In the genomic region with DNA sequence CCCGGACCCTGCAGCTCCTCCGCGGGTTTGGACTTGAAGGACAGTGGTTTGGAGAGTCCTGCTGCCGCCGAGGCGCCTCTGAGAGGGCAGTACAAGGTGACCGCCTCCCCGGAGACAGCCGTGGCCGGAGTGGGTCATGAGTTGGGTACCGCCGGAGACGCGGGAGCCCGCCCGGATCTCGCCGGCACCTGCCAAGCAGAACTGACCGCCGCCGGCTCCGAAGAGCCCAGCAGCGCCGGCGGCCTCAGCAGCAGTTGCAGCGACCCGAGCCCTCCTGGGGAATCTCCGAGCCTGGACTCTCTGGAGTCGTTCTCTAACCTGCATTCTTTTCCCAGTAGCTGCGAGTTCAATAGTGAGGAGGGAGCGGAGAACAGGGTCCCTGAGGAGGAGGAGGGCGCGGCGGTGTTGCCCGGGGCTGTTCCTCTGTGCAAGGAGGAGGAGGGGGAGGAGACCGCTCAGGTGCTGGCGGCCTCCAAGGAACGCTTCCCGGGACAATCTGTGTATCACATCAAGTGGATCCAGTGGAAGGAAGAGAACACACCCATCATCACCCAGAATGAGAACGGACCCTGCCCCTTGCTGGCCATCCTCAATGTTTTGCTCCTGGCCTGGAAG, we compare ENCODE assay signal across 8 cellular contexts. TPM values are rescaled to one million over a fixed set of nuclear protein-coding genes. Genes with fewer than 3 reads are reported as not detected.
DNase-seq lines count a peak whose midpoint lies in the region; ATAC-seq, FAIRE-seq and TF ChIP-seq lines count a peak whose summit lies in the region.

No MANE protein-coding gene starts in this region.

- peaks cover 10% of the 10 kb centered on the region for H3F3A ChIP-seq in SK-N-SH (replicated peaks; ENCODE audit: insufficient read depth)

- H3K9me3 ChIP-seq in SK-N-SH, result no peaks in the 10 kb centered on the region
- H3K9me3 ChIP-seq in kidney (ENCODE audit: control insufficient read depth in 1 of 2, low read length in 2 of 2), result no peaks in the 10 kb centered on the region

- H3K27ac ChIP-seq in SK-N-SH (ENCODE audit: low read depth in 2 of 2, low read length in 1 of 2), result peak overlapping the region; percentile 91 to 94
- H3K27ac ChIP-seq in kidney (ENCODE audit: low read depth in 2 of 2, low read length in 2 of 2), result peak overlapping the region; percentile 97 to 99

- no peaks in the 10 kb centered on the region for H3K27me3 ChIP-seq in SK-N-SH (ENCODE audit: insufficient read depth)

- 0 out of 2 replicates have a peak, but pooled peaks cover 4% of the 10 kb centered on the region for H4K20me1 ChIP-seq in SK-N-SH (ENCODE audit: insufficient read depth)

- DNase-seq in AG10803 (ENCODE audit: low read depth), result no peak
- no peak for DNase-seq in SK-N-SH
- DNase-seq in cardiac fibroblast (ENCODE audit: low read depth in 2 of 2), result peak in 1 of 2 donors; percentile 12
- peak; percentile 91 for DNase-seq in kidney
- peak; percentile 11 for DNase-seq in stimulated activated CD4-positive, alpha-beta T cell treated with anti-CD3 and anti-CD28 coated beads, Interleukin-1b, Interleukin-23, amount 100 ng/mL, for 48 hours
- DNase-seq in NK-92 (lab: John Stamatoyannopoulos, UW; ENCODE audit: unreplicated experiment), result no peak

- intact Hi-C loops in kidney (cut with DNase I), result no loop called here

- no peaks in the 10 kb centered on the region for H3K9me2 ChIP-seq in SK-N-SH

- H3K36me3 ChIP-seq in SK-N-SH (replicated peaks in 1 of 2; ENCODE audit: control insufficient read depth in 1 of 2, insufficient read depth in 2 of 2, low read length in 1 of 2) (no peaks in the 10 kb centered on the region), kidney (ENCODE audit: control insufficient read depth in 1 of 2, insufficient read depth in 2 of 2, low read length in 2 of 2) (no peaks in the 10 kb centered on the region)

- ATAC-seq in GM19043 (IDR thresholded peaks at IDR 0.05; ENCODE audit: low read depth, unreplicated experiment) (peak; percentile 3), HG03196 (IDR thresholded peaks at IDR 0.05; ENCODE audit: unreplicated experiment) (peak; percentile 15)

- TF ChIP-seq CTCF in AG10803 (conservative IDR thresholded peaks at IDR 0.05; ENCODE audit: low read length) (peak; percentile 4; the same call in 1 of the 2 replicates), SK-N-SH (IDR thresholded peaks at IDR 0.05) (no peak; the same call in 1 of the 2 replicates), cardiac fibroblast (IDR thresholded peaks at IDR 0.05; ENCODE audit: low read depth, low read length) (no peak), kidney (IDR thresholded peaks at IDR 0.05; ENCODE audit: borderline replicate concordance, extremely low read depth, insufficient read depth) (no peak)

- CTCF ChIA-PET in SK-N-SH (lab: Yijun Ruan, JAX), result interaction anchor here (1.0 to 3.4 kb wide), 10 partner anchors 12 to 543 kb away, joined by 3 to 15 read pairs (median 4); a partner anchor contains a TSS

- peak overlapping the region; percentile 84 for H3K9ac ChIP-seq in SK-N-SH
- H3K9ac ChIP-seq in kidney (ENCODE audit: low read length in 2 of 2), result peak overlapping the region; percentile 68 to 96

- H2AFZ ChIP-seq in SK-N-SH (ENCODE audit: low read depth), result peak overlapping the region; percentile 93

- H3K4me1 ChIP-seq in SK-N-SH (ENCODE audit: control insufficient read depth in 1 of 2, insufficient read depth in 2 of 2, low read depth in 1 of 2, low read length in 1 of 2) (peaks cover 2 to 7% of the 10 kb centered on the region in 2 experiments; a peak in 3 of 4 replicates), kidney (ENCODE audit: control insufficient read depth in 1 of 2, insufficient read depth in 1 of 2, low read depth in 1 of 2, low read length in 2 of 2) (peaks cover 9 to 13% of the 10 kb centered on the region in 2 donors)

- TF ChIP-seq EP300 in SK-N-SH (IDR thresholded peaks at IDR 0.05; ENCODE audit: borderline replicate concordance in 1 of 2, low read depth in 1 of 2, low read length in 1 of 2), result no peak

- 1% methylated on average over 24 of the region's 40 CpGs for WGBS in SK-N-SH (ENCODE audit: low lambda C conversion rate)

- peak overlapping the region; percentile 96 for H3K4me3 ChIP-seq in AG10803 (ENCODE audit: low read length)
- peak overlapping the region; percentile 95 for H3K4me3 ChIP-seq in SK-N-SH (ENCODE audit: low read depth in 2 of 2, low read length in 1 of 2)
- peak overlapping the region; percentile 85 to 94 for H3K4me3 ChIP-seq in cardiac fibroblast (replicated peaks in 1 of 2; ENCODE audit: low read depth in 2 of 2, low read length in 2 of 2)
- peak overlapping the region; percentile 88 to 94 for H3K4me3 ChIP-seq in kidney (ENCODE audit: low read length in 2 of 2)

- H3K4me2 ChIP-seq in SK-N-SH, result peak overlapping the region; percentile 85

- peaks cover 43% of the 10 kb centered on the region for H3K79me2 ChIP-seq in SK-N-SH (ENCODE audit: insufficient read depth)

- TF ChIP-seq RAD21 in SK-N-SH (IDR thresholded peaks at IDR 0.05; ENCODE audit: low read length), result peak; percentile 34

- POLR2A ChIA-PET in SK-N-SH (lab: Yijun Ruan, JAX), result interaction anchor here (1.1 to 2.7 kb wide), 3 partner anchors 12 to 161 kb away, joined by 3 to 54 read pairs (median 3); a partner anchor contains a TSS

- FAIRE-seq in kidney (lab: Jason Lieb, UNC), result no peak

TF ChIP-seq in SK-N-SH, 30 proteins besides CTCF, POLR2A, EP300 and RAD21:
- TF ChIP-seq GABPA (IDR thresholded peaks at IDR 0.05; ENCODE audit: low read depth) (no peak), EZH2phosphoT487 (IDR thresholded peaks at IDR 0.05; ENCODE audit: borderline replicate concordance, low read depth) (no peak), MEF2A (IDR thresholded peaks at IDR 0.05; ENCODE audit: borderline replicate concordance, low read depth) (no peak), NRF1 (IDR thresholded peaks at IDR 0.05; ENCODE audit: low read depth, low read length) (no peak), POLR2AphosphoS5 (IDR thresholded peaks at IDR 0.05; ENCODE audit: low read depth, low read length) (no peak), YY1 (IDR thresholded peaks at IDR 0.05; ENCODE audit: low read depth) (no peak), RXRA (IDR thresholded peaks at IDR 0.05; ENCODE audit: borderline replicate concordance, low read depth) (no peak), ELF1 (IDR thresholded peaks at IDR 0.05) (no peak), SMC3 (IDR thresholded peaks at IDR 0.05; ENCODE audit: low read depth, low read length) (no peak)

RNA-seq across cellular contexts. Expression of a gene that starts 0.6 kb away (rescaled TPM):
- polyA plus RNA-seq in SK-N-SH (2012; rRNA removed) (1.0 and 1.5 TPM in 2 replicates), kidney (ENCODE audit: insufficient read depth, low read depth, low replicate concordance) (5.1 TPM)
- 1.7 and 1.9 TPM in 2 replicates for polyA plus RNA-seq in SK-N-SH (2012; cell fraction: cytosol; rRNA removed)
- 1.4 and 1.6 TPM in 2 replicates for polyA plus RNA-seq in SK-N-SH (2012; cell fraction: nucleus; rRNA removed)
- 31.7 TPM for total RNA-seq in kidney

RNA-seq across cellular contexts. Expression of a gene that starts 22.2 kb away (rescaled TPM):
- polyA plus RNA-seq in SK-N-SH (2012; rRNA removed) (83.5 and 104 TPM in 2 replicates), kidney (ENCODE audit: insufficient read depth, low read depth, low replicate concordance) (19.5 TPM)
- 77.8 and 97.2 TPM in 2 replicates for polyA plus RNA-seq in SK-N-SH (2012; cell fraction: cytosol; rRNA removed)
- 47.5 and 51.8 TPM in 2 replicates for polyA plus RNA-seq in SK-N-SH (2012; cell fraction: nucleus; rRNA removed)
- total RNA-seq in kidney, result 235 TPM

Comparison
In these comparisons a context has a peak if more than half of its experiments do, and no peak if none do; other contexts are left out.
1. DNase-seq: peak in kidney (single experiment) and stimulated activated CD4-positive, alpha-beta T cell treated with anti-CD3 and anti-CD28 coated beads, Interleukin-1b, Interleukin-23, amount 100 ng/mL, for 48 hours (single experiment); none in AG10803 (single experiment), SK-N-SH (single experiment) and NK-92 (single experiment).
2. Peak in every context shown above with its lines, with median percentiles within 50 percentile points of each other: H3K4me3 ChIP-seq.